In genomic region chr13:22793598-22794134, GRCh38 we compare ENCODE assay signal across 1 cellular context.
TF ChIP-seq lines count a peak whose summit lies in the region.

No MANE protein-coding gene starts in this region.

TF ChIP-seq in HepG2, 621 proteins besides CTCF, POLR2A, EP300 and RAD21 (continued from another document and continues in another):
- no peak for TF ChIP-seq ZNF34 (CRISPR knock-in tag; IDR thresholded peaks at IDR 0.05; ENCODE audit: borderline replicate concordance)
- TF ChIP-seq ZEB1 (IDR thresholded peaks at IDR 0.05; ENCODE audit: insufficient replicate concordance, low read depth), result no peak
- TF ChIP-seq, protein P1, sequence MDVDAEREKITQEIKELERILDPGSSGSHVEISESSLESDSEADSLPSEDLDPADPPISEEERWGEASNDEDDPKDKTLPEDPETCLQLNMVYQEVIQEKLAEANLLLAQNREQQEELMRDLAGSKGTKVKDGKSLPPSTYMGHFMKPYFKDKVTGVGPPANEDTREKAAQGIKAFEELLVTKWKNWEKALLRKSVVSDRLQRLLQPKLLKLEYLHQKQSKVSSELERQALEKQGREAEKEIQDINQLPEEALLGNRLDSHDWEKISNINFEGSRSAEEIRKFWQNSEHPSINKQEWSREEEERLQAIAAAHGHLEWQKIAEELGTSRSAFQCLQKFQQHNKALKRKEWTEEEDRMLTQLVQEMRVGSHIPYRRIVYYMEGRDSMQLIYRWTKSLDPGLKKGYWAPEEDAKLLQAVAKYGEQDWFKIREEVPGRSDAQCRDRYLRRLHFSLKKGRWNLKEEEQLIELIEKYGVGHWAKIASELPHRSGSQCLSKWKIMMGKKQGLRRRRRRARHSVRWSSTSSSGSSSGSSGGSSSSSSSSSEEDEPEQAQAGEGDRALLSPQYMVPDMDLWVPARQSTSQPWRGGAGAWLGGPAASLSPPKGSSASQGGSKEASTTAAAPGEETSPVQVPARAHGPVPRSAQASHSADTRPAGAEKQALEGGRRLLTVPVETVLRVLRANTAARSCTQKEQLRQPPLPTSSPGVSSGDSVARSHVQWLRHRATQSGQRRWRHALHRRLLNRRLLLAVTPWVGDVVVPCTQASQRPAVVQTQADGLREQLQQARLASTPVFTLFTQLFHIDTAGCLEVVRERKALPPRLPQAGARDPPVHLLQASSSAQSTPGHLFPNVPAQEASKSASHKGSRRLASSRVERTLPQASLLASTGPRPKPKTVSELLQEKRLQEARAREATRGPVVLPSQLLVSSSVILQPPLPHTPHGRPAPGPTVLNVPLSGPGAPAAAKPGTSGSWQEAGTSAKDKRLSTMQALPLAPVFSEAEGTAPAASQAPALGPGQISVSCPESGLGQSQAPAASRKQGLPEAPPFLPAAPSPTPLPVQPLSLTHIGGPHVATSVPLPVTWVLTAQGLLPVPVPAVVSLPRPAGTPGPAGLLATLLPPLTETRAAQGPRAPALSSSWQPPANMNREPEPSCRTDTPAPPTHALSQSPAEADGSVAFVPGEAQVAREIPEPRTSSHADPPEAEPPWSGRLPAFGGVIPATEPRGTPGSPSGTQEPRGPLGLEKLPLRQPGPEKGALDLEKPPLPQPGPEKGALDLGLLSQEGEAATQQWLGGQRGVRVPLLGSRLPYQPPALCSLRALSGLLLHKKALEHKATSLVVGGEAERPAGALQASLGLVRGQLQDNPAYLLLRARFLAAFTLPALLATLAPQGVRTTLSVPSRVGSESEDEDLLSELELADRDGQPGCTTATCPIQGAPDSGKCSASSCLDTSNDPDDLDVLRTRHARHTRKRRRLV (CRISPR knock-in tag; IDR thresholded peaks at IDR 0.05), result no peak
- no peak for TF ChIP-seq SP1 (IDR thresholded peaks at IDR 0.05)
- TF ChIP-seq SP1 (CRISPR knock-in tag; IDR thresholded peaks at IDR 0.05), result no peak
- no peak for TF ChIP-seq PAX8 (CRISPR knock-in tag; IDR thresholded peaks at IDR 0.05; ENCODE audit: borderline replicate concordance)
- no peak for TF ChIP-seq THAP11 (CRISPR knock-in tag; IDR thresholded peaks at IDR 0.05)
- TF ChIP-seq TCF7 (IDR thresholded peaks at IDR 0.05; ENCODE audit: low read depth), result peak; percentile 94
- no peak for TF ChIP-seq KLF11 (CRISPR knock-in tag; IDR thresholded peaks at IDR 0.05)
- no peak for TF ChIP-seq GLI4 (CRISPR knock-in tag; IDR thresholded peaks at IDR 0.05; ENCODE audit: borderline replicate concordance)
- TF ChIP-seq ZFYVE20 (CRISPR knock-in tag; IDR thresholded peaks at IDR 0.05; ENCODE audit: borderline replicate concordance, low read depth), result no peak
- TF ChIP-seq RFX3 (CRISPR knock-in tag; IDR thresholded peaks at IDR 0.05), result no peak
- TF ChIP-seq, protein P2, sequence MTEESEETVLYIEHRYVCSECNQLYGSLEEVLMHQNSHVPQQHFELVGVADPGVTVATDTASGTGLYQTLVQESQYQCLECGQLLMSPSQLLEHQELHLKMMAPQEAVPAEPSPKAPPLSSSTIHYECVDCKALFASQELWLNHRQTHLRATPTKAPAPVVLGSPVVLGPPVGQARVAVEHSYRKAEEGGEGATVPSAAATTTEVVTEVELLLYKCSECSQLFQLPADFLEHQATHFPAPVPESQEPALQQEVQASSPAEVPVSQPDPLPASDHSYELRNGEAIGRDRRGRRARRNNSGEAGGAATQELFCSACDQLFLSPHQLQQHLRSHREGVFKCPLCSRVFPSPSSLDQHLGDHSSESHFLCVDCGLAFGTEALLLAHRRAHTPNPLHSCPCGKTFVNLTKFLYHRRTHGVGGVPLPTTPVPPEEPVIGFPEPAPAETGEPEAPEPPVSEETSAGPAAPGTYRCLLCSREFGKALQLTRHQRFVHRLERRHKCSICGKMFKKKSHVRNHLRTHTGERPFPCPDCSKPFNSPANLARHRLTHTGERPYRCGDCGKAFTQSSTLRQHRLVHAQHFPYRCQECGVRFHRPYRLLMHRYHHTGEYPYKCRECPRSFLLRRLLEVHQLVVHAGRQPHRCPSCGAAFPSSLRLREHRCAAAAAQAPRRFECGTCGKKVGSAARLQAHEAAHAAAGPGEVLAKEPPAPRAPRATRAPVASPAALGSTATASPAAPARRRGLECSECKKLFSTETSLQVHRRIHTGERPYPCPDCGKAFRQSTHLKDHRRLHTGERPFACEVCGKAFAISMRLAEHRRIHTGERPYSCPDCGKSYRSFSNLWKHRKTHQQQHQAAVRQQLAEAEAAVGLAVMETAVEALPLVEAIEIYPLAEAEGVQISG (CRISPR knock-in tag; IDR thresholded peaks at IDR 0.05), result peak; percentile 35; the same call in 1 of the 2 replicates
- no peak for TF ChIP-seq ZNF563 (CRISPR knock-in tag; IDR thresholded peaks at IDR 0.05)
- no peak for TF ChIP-seq BRD4 (CRISPR knock-in tag; IDR thresholded peaks at IDR 0.05)
- no peak for TF ChIP-seq ZNF7 (CRISPR knock-in tag; IDR thresholded peaks at IDR 0.05)
- no peak for TF ChIP-seq ZNF660 (CRISPR knock-in tag; IDR thresholded peaks at IDR 0.05; ENCODE audit: borderline replicate concordance, low read depth)
- no peak for TF ChIP-seq ZNF670 (CRISPR knock-in tag; IDR thresholded peaks at IDR 0.05; ENCODE audit: borderline replicate concordance)
- no peak for TF ChIP-seq DNMT1 (CRISPR knock-in tag; IDR thresholded peaks at IDR 0.05)
- 0 out of 2 replicates have a peak, but pooled peaks have one; percentile 44 for TF ChIP-seq HNF4G (IDR thresholded peaks at IDR 0.05; ENCODE audit: borderline replicate concordance, low read depth, low read length)
- TF ChIP-seq HNF4G (CRISPR knock-in tag; IDR thresholded peaks at IDR 0.05; ENCODE audit: borderline replicate concordance, low read depth), result no peak
- TF ChIP-seq, protein P3, sequence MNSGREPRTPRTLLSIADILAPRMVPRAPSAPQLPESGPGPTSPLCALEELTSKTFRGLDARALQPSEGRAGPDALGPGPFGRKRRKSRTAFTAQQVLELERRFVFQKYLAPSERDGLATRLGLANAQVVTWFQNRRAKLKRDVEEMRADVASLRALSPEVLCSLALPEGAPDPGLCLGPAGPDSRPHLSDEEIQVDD (CRISPR knock-in tag; IDR thresholded peaks at IDR 0.05; ENCODE audit: borderline replicate concordance), result no peak
- TF ChIP-seq SNAPC2 (CRISPR knock-in tag; IDR thresholded peaks at IDR 0.05), result no peak
- TF ChIP-seq, protein P4, sequence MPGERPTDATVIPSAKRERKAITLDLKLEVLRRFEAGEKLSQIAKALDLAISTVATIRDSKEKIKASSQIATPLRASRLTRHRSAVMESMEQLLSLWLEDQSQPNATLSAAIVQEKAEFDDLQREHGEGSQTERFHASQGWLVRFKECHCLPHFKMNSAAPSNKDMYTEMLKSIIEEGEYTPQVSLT (CRISPR knock-in tag; IDR thresholded peaks at IDR 0.05; ENCODE audit: borderline replicate concordance, low read depth), result no peak
- no peak for TF ChIP-seq HMGXB4 (CRISPR knock-in tag; IDR thresholded peaks at IDR 0.05; ENCODE audit: borderline replicate concordance in 1 of 2, low read depth in 1 of 2)
- TF ChIP-seq ZNF230 (CRISPR knock-in tag; IDR thresholded peaks at IDR 0.05), result no peak
- no peak for TF ChIP-seq ZNF570 (CRISPR knock-in tag; IDR thresholded peaks at IDR 0.05; ENCODE audit: borderline replicate concordance)
- TF ChIP-seq TBL1XR1 (IDR thresholded peaks at IDR 0.05; ENCODE audit: borderline replicate concordance, low read length, partially characterized antibody), result no peak
- TF ChIP-seq MTA1 (CRISPR knock-in tag; IDR thresholded peaks at IDR 0.05; ENCODE audit: borderline replicate concordance), result no peak
- no peak for TF ChIP-seq ZNF281 (CRISPR knock-in tag; IDR thresholded peaks at IDR 0.05; ENCODE audit: borderline replicate concordance)
- no peak for TF ChIP-seq PHB2 (IDR thresholded peaks at IDR 0.05; ENCODE audit: partially characterized antibody)
- TF ChIP-seq ETV5 (CRISPR knock-in tag; IDR thresholded peaks at IDR 0.05; ENCODE audit: borderline replicate concordance), result peak; percentile 60; the same call in 1 of the 2 replicates
- no peak for TF ChIP-seq ZKSCAN5 (CRISPR knock-in tag; IDR thresholded peaks at IDR 0.05)
- TF ChIP-seq KDM4B (CRISPR knock-in tag; IDR thresholded peaks at IDR 0.05), result 0 out of 2 replicates have a peak, but pooled peaks have one; percentile 30
- TF ChIP-seq NBN (conservative IDR thresholded peaks at IDR 0.05), result no peak
- TF ChIP-seq CENPX (CRISPR knock-in tag; IDR thresholded peaks at IDR 0.05), result no peak
- no peak for TF ChIP-seq TP53 (CRISPR knock-in tag; conservative IDR thresholded peaks at IDR 0.05)
- no peak for TF ChIP-seq ZNF280D (CRISPR knock-in tag; IDR thresholded peaks at IDR 0.05)
- TF ChIP-seq ATF7-NPFF (CRISPR knock-in tag; IDR thresholded peaks at IDR 0.05; ENCODE audit: low read depth), result no peak
- TF ChIP-seq CEBPG (CRISPR knock-in tag; IDR thresholded peaks at IDR 0.05), result peak; percentile 65
- TF ChIP-seq ZNF839 (CRISPR knock-in tag; IDR thresholded peaks at IDR 0.05; ENCODE audit: borderline replicate concordance), result no peak
- TF ChIP-seq PHF5A (CRISPR knock-in tag; IDR thresholded peaks at IDR 0.05; ENCODE audit: low read depth, unreplicated experiment), result no peak
- TF ChIP-seq ZSCAN9 (CRISPR knock-in tag; IDR thresholded peaks at IDR 0.05; ENCODE audit: borderline replicate concordance), result no peak
- TF ChIP-seq FOXP1 (IDR thresholded peaks at IDR 0.05), result no peak
- peak; percentile 68; the same call in 1 of the 2 replicates for TF ChIP-seq FOXP1 (CRISPR knock-in tag; IDR thresholded peaks at IDR 0.05)
- no peak for TF ChIP-seq ZNF512 (CRISPR knock-in tag; IDR thresholded peaks at IDR 0.05)
- peak; percentile 85 for TF ChIP-seq XRCC5 (optimal IDR thresholded peaks at IDR 0.05; ENCODE audit: low read length)
